In the genomic region with DNA sequence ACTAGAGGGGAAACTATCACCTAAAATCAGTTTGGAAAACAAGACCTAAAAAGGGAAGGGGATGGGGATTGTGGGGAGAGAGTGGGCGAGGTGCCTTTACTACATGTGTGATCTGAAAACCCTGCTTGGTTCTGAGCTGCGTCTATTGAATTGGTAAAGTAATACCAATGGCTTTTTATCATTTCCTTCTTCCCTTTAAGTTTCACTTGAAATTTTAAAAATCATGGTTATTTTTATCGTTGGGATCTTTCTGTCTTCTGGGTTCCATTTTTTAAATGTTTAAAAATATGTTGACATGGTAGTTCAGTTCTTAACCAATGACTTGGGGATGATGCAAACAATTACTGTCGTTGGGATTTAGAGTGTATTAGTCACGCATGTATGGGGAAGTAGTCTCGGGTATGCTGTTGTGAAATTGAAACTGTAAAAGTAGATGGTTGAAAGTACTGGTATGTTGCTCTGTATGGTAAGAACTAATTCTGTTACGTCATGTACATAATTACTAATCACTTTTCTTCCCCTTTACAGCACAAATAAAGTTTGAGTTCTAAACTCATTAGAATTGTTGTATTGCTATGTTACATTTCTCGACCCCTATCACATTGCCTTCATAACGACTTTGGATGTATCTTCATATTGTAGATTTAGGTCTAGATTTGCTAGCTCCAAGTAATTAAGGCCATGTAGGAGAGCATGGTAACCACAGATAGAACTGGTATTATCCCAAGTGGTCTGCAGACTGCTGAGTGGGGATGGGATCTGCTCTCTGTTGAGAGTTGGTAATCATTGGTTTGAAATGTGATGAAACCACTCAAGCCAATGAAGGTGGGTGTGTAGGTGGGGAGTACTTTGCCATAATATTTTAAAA, we compare ENCODE assay signal across 8 cellular contexts. TPM values are rescaled to one million over a fixed set of nuclear protein-coding genes. Genes with fewer than 3 reads are reported as not detected.
DNase-seq lines count a peak whose midpoint lies in the region; ATAC-seq lines count a peak whose summit lies in the region.

No MANE protein-coding gene starts in this region.

- H3K27me3 ChIP-seq in iPS-20b (ENCODE audit: insufficient read depth, low read length), result no peaks in the 10 kb centered on the region

- H3K4me3 Mint-ChIP-seq in stimulated activated memory B cell treated with anti-CD40 and anti-IgM and Interleukin-4, amounts not matched to agents 10 μg/mL and 1 μg/mL and 100 μg/mL, for 72 hours, result peak overlapping the region; percentile 100

- 1 to 17% (median 3%) methylated on average over 9 of the region's 9 CpGs for WGBS in adipose tissue, 3 donors

- H3K36me3 ChIP-seq in iPS-20b (ENCODE audit: insufficient read depth, low read depth, low read length), result no peaks in the 10 kb centered on the region

- H3K9me3 ChIP-seq in iPS-20b (ENCODE audit: insufficient read depth, low read depth, low read length), result no peaks in the 10 kb centered on the region

- no peaks in the 10 kb centered on the region for H3K27me3 Mint-ChIP-seq in stimulated activated memory B cell treated with anti-CD40 and anti-IgM and Interleukin-4, amounts not matched to agents 10 μg/mL and 1 μg/mL and 100 μg/mL, for 72 hours

- H3K27ac Mint-ChIP-seq in stimulated activated memory B cell treated with anti-CD40 and anti-IgM and Interleukin-4, amounts not matched to agents 10 μg/mL and 1 μg/mL and 100 μg/mL, for 72 hours, result peak overlapping the region; percentile 96

- H3K27ac ChIP-seq in adipose tissue (ENCODE audit: low read depth, low read length), result peak overlapping the region; percentile 90
- no peak overlapping the region for H3K27ac ChIP-seq in iPS-20b (ENCODE audit: low read length)

- peaks cover 36% of the 10 kb centered on the region for H3K4me1 ChIP-seq in iPS-20b (ENCODE audit: insufficient read depth, low read length)

- peaks cover 66% of the 10 kb centered on the region for H3K4me1 Mint-ChIP-seq in stimulated activated memory B cell treated with anti-CD40 and anti-IgM and Interleukin-4, amounts not matched to agents 10 μg/mL and 1 μg/mL and 100 μg/mL, for 72 hours

- peak overlapping the region; percentile 72 for H3K4me3 ChIP-seq in iPS-20b (ENCODE audit: low read length)

- peak overlapping the region; percentile 16 for H3K9ac ChIP-seq in iPS-20b (ENCODE audit: low read depth, low read length)

- ATAC-seq in stimulated activated memory B cell treated with anti-CD40 and anti-IgM and Interleukin-4, amounts not matched to agents 10 μg/mL and 1 μg/mL and 100 μg/mL, for 72 hours, result peak; percentile 49
- ATAC-seq in HG03354 (IDR thresholded peaks at IDR 0.05; ENCODE audit: poor library complexity, severe bottlenecking, unreplicated experiment) (no peak), HG02642 (IDR thresholded peaks at IDR 0.05; ENCODE audit: poor library complexity, unreplicated experiment) (no peak)

- peak; percentile 37 for DNase-seq in activated naive CD4-positive, alpha-beta T cell treated with Interleukin-2 at 50 U/mL for 16 hours
- no peak for DNase-seq in activated naive CD4-positive, alpha-beta T cell treated with anti-CD3 and anti-CD28 coated beads, Interleukin-2, amount 50 U/mL, for 16 hours
- peak; percentile 63 for DNase-seq in NCI-H226

- H3K9me3 Mint-ChIP-seq in stimulated activated memory B cell treated with anti-CD40 and anti-IgM and Interleukin-4, amounts not matched to agents 10 μg/mL and 1 μg/mL and 100 μg/mL, for 72 hours, result no peaks in the 10 kb centered on the region

- H3K36me3 Mint-ChIP-seq in stimulated activated memory B cell treated with anti-CD40 and anti-IgM and Interleukin-4, amounts not matched to agents 10 μg/mL and 1 μg/mL and 100 μg/mL, for 72 hours, result peaks cover 56% of the 10 kb centered on the region

RNA-seq across cellular contexts. Expression of gene NEAT1, which starts 3.6 kb away (rescaled TPM):
- polyA plus RNA-seq in adipose tissue, result 1,000 to 10,000 TPM in 1 of 3 donors, 100 to 1,000 TPM in 2; 598 to 1,041 (median 691) TPM

RNA-seq across cellular contexts. Expression of gene FRMD8, which starts 39.8 kb away (rescaled TPM):
- polyA plus RNA-seq in adipose tissue, result 10 to 100 TPM; 16.5 to 30.6 (median 17.3) TPM

RNA-seq across cellular contexts. Expression of gene SLC25A45, which starts 43.8 kb away (rescaled TPM):
- 10 to 100 TPM in 1 of 3 donors, 1 to 10 TPM in 2; 7.2 to 18.5 (median 8.2) TPM for polyA plus RNA-seq in adipose tissue
